16 cellular contexts compared by ENCODE assay signal in genomic region chr13:109899748-109900147, GRCh38.
"Had no signal": no experiment of that assay in that cellular context is flagged by ENCODE, and none has a peak within 500 bp of the region (broad histone marks: within the 10 kb centered on the region; RNA-seq: fewer than 3 reads in every experiment).

No MANE protein-coding gene starts in this region.

- ATAC-seq: foreskin keratinocyte; left colon; naive thymus-derived CD4-positive, alpha-beta T cell had no signal

- H3K4me1 ChIP-seq: foreskin keratinocyte, right atrium auricular region had no signal

- DNase-seq: dermis blood vessel endothelial cell; erythroblast; foreskin keratinocyte; left colon; left ventricle myocardium superior; mesenchymal stem cell; naive thymus-derived CD4-positive, alpha-beta T cell; posterior cingulate gyrus; small intestine; stimulated activated CD4-positive, alpha-beta T cell treated with anti-CD3 and anti-CD28 coated beads, Interleukin-2, amount 100 ng/mL, for 48 hours; stimulated activated naive CD4-positive, alpha-beta T cell treated with Interleukin-2 at 50 U/mL for 16 hours had no signal

- H3K36me3 ChIP-seq: right atrium auricular region had no signal

- H3K4me3 ChIP-seq: lung, right atrium auricular region had no signal

- H3K27me3 ChIP-seq: right atrium auricular region had no signal

- FAIRE-seq: colon, endothelial cell of umbilical vein, small intestine, urothelium cell line had no signal

- H3K27ac ChIP-seq: foreskin keratinocyte, right atrium auricular region had no signal

- H3K9me3 ChIP-seq: right atrium auricular region had no signal
